Comparison of ENCODE assay signal across 8 cellular contexts in genomic region chr6:31733734-31734133, GRCh38. TPM values are rescaled to one million over a fixed set of nuclear protein-coding genes. Genes with fewer than 3 reads are reported as not detected.
DNase-seq lines count a peak whose midpoint lies in the region; ATAC-seq and TF ChIP-seq lines count a peak whose summit lies in the region.
"Had no signal": no experiment of that assay in that cellular context is flagged by ENCODE, and none has a peak within 500 bp of the region (broad histone marks: within the 10 kb centered on the region; RNA-seq: fewer than 3 reads in every experiment).

No MANE protein-coding gene starts in this region.

- H3K4me3 ChIP-seq in KMS-11 (IDR thresholded peaks at IDR 0.05; ENCODE audit: insufficient read depth, low read depth, low read length) (no peak overlapping the region), breast epithelium (peak overlapping the region in 1 of 3 donors; percentile 75), sigmoid colon (no peak overlapping the region)

- no peaks in the 10 kb centered on the region for H3K27me3 ChIP-seq in KMS-11 (ENCODE audit: insufficient read depth, low read depth)
- H3K27me3 ChIP-seq in breast epithelium, result no peaks in the 10 kb centered on the region
- no peaks in the 10 kb centered on the region for H3K27me3 ChIP-seq in sigmoid colon

- no peaks in the 10 kb centered on the region for H4K20me1 ChIP-seq in KMS-11 (ENCODE audit: insufficient read depth)

- ATAC-seq in HG02938 (IDR thresholded peaks at IDR 0.05; ENCODE audit: unreplicated experiment) (no peak), HG03378 (IDR thresholded peaks at IDR 0.05; ENCODE audit: unreplicated experiment) (no peak)

- TF ChIP-seq CTCF in KMS-11 (conservative IDR thresholded peaks at IDR 0.05; ENCODE audit: low read depth, low read length) (no peak), breast epithelium (IDR thresholded peaks at IDR 0.05) (no peak), sigmoid colon (IDR thresholded peaks at IDR 0.05) (no peak)

- no peak overlapping the region for H2AFZ ChIP-seq in KMS-11 (ENCODE audit: low read depth)

- peaks cover 39% of the 10 kb centered on the region for H3K79me2 ChIP-seq in KMS-11 (ENCODE audit: insufficient read depth, low read depth)

- peak overlapping the region; percentile 100 for H3K4me2 ChIP-seq in KMS-11

- H3K27ac ChIP-seq in KMS-11, result peak overlapping the region; percentile 100; the same call in 1 of the 2 replicates
- H3K27ac ChIP-seq in breast epithelium, result peak overlapping the region; percentile 95 to 96
- H3K27ac ChIP-seq in sigmoid colon, result peak overlapping the region; percentile 92 to 98 (median 94)

- WGBS in sigmoid colon, 2 donors, result 68 to 80% methylated on average over 4 of the region's 4 CpGs

- H3K4me1 ChIP-seq in KMS-11 (ENCODE audit: low read depth, poor library complexity, severe bottlenecking) (peaks cover 39% of the 10 kb centered on the region), breast epithelium (peaks cover 14 to 28% of the 10 kb centered on the region in 2 donors), sigmoid colon (peaks cover 0 to 39% (median 34%) of the 10 kb centered on the region in 4 donors)

- H3K9me3 ChIP-seq in breast epithelium, result no peaks in the 10 kb centered on the region
- no peaks in the 10 kb centered on the region for H3K9me3 ChIP-seq in sigmoid colon

- DNase-seq in breast epithelium (ENCODE audit: low spot score in 2 of 2) (no peak), sigmoid colon (no peak), NCI-H187 (lab: John Stamatoyannopoulos, UW) (no peak)
- DNase-seq: NCI-H1436 had no signal

- intact Hi-C loops in breast epithelium (cut with DNase I; ENCODE audit: low total_unique reads), result no loop called here
- intact Hi-C loops in sigmoid colon (cut with DNase I), result no loop called here

- TF ChIP-seq EP300 in sigmoid colon (IDR thresholded peaks at IDR 0.05), result no peak

- no peak overlapping the region; the same call in 1 of the 2 replicates for H3K9ac ChIP-seq in KMS-11

- peaks cover 7% of the 10 kb centered on the region; the same call in 1 of the 2 replicates for H3K36me3 ChIP-seq in KMS-11 (ENCODE audit: insufficient read depth)
- H3K36me3 ChIP-seq in breast epithelium, result no peaks in the 10 kb centered on the region
- peaks cover 24 to 36% (median 28%) of the 10 kb centered on the region in 4 donors for H3K36me3 ChIP-seq in sigmoid colon

- no peak for TF ChIP-seq POLR2A in breast epithelium (IDR thresholded peaks at IDR 0.05)
- TF ChIP-seq POLR2A in sigmoid colon (IDR thresholded peaks at IDR 0.05), result no peak

RNA-seq across cellular contexts. Expression of gene CLIC1, which starts 2.6 kb away (rescaled TPM):
- total RNA-seq in breast epithelium (100 to 1,000 TPM; 266 to 325 (median 318) TPM), sigmoid colon (100 to 1,000 TPM; 172 to 251 (median 214) TPM)
- 100 to 1,000 TPM; 623 to 668 (median 634) TPM for polyA plus RNA-seq in sigmoid colon

RNA-seq across cellular contexts. Expression of gene DDAH2, which starts 4.6 kb away (rescaled TPM):
- total RNA-seq in breast epithelium (100 to 1,000 TPM in 2 of 3 donors, 10 to 100 TPM in 1; 100.0 to 212 (median 115) TPM), sigmoid colon (100 to 1,000 TPM in 2 of 4 donors, 10 to 100 TPM in 2; 86.7 to 146 (median 107) TPM)
- 100 to 1,000 TPM; 137 to 340 (median 213) TPM for polyA plus RNA-seq in sigmoid colon

RNA-seq across cellular contexts. Expression of gene MSH5, which starts 6.1 kb away (rescaled TPM):
- total RNA-seq in breast epithelium (10 to 100 TPM in 1 of 3 donors, 1 to 10 TPM in 2; 7.9 to 13.4 (median 8.0) TPM), sigmoid colon (10 to 100 TPM in 1 of 4 donors, 1 to 10 TPM in 3; 4.2 to 23.5 (median 5.7) TPM)
- polyA plus RNA-seq in sigmoid colon, result 10 to 100 TPM in 1 of 3 donors, 1 to 10 TPM in 1, not detected in 1; 1.6 to 18.7 TPM

RNA-seq across cellular contexts. Expression of gene MPIG6B, which starts 10.6 kb away (rescaled TPM):
- total RNA-seq in breast epithelium (under 1 TPM in 1 of 3 donors, not detected in 2; 0.16 TPM), sigmoid colon (not detected)
- under 1 TPM in 1 of 3 donors, not detected in 2; 0.13 TPM for polyA plus RNA-seq in sigmoid colon

RNA-seq across cellular contexts. Expression of gene LY6G6C, which starts 12.2 kb away (rescaled TPM):
- total RNA-seq in breast epithelium (not detected), sigmoid colon (not detected)
- polyA plus RNA-seq in sigmoid colon, result 1 to 10 TPM in 2 of 3 donors, under 1 TPM in 1; 0.07 to 1.2 (median 1.2) TPM
- total RNA-seq: lung had no signal
